Comparison of ENCODE assay signal across 16 cellular contexts in the genomic region with DNA sequence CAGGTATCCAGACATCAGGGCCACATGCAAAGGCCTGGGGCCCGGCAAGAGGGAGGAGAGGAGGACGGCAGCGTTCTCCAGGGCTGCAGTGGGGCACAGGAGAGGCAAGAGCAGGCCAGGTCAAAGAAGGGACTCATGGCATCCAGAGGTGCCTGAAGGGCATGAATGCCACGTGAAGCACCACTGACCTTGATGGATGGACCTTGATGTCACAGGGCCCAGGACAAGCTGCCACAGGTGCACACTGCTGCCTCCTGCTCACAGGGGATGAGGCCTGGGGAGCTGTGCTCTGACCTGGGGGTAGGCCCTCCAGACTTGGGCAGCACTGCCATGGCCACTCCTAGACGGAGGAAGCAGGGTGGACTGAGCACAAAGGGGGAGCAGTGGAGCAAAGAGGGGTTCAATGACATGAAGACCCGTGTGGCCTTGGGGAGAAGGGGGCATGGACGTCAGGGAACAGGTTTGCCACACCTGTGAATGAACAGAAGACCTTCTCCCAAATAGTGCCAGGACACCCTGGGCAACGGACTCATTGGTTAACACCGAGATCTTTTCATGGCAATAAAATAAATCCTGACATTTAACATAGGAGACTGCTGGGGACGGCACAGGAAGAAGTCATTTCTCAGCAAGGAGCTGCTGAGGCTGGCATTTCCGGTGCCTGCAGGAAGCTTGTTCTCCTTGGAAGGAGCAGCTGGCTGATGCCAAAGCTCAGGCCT.
DNase-seq lines count a peak whose midpoint lies in the region; ATAC-seq, FAIRE-seq and TF ChIP-seq lines count a peak whose summit lies in the region.
"Had no signal": no experiment of that assay in that cellular context is flagged by ENCODE, and none has a peak within 500 bp of the region (broad histone marks: within the 10 kb centered on the region; RNA-seq: fewer than 3 reads in every experiment).

No MANE protein-coding gene starts in this region.

- H3K4me1 ChIP-seq in heart left ventricle, result peaks cover 0 to 69% (median 39%) of the 10 kb centered on the region in 12 donors
- H3K4me1 ChIP-seq in right lobe of liver, result peaks cover 0 to 60% (median 29%) of the 10 kb centered on the region in 4 donors
- peaks cover 45 to 64% of the 10 kb centered on the region in 2 donors for H3K4me1 ChIP-seq in gastrocnemius medialis
- H3K4me1 ChIP-seq in SK-N-SH (ENCODE audit: control insufficient read depth in 1 of 2, insufficient read depth in 2 of 2, low read depth in 1 of 2, low read length in 1 of 2), result peaks cover 0 to 37% of the 10 kb centered on the region in 2 experiments; a peak in 2 of 4 replicates

- ATAC-seq in heart left ventricle (no peak), Right ventricle myocardium superior (ENCODE audit: poor library complexity) (no peak), right lobe of liver (peak; percentile 21 to 62 (median 48)), gastrocnemius medialis (no peak)

- intact Hi-C loops in heart left ventricle (cut with DNase I), result no loop called here
- intact Hi-C loops in Right ventricle myocardium superior (cut with DNase I), result loop anchor here (5.0 kb wide), 1 partner anchor 84 kb away; no protein-coding TSS in a partner anchor
- intact Hi-C loops in right lobe of liver (cut with DNase I), result no loop called here
- intact Hi-C loops in gastrocnemius medialis (cut with DNase I; ENCODE audit: low total_unique reads), result no loop called here

- TF ChIP-seq EP300 in SK-N-SH (IDR thresholded peaks at IDR 0.05; ENCODE audit: borderline replicate concordance in 1 of 2, low read depth in 1 of 2, low read length in 1 of 2), result no peak

- 80 to 89% (median 84%) methylated on average over 10 to 11 of the region's 11 CpGs for WGBS in heart left ventricle, 4 donors
- WGBS in right lobe of liver (ENCODE audit: insufficient coverage, low coverage, low lambda C conversion rate, missing lambda C conversion rate), result 36% methylated on average over 3 of the region's 11 CpGs
- 88% methylated on average over 11 of the region's 11 CpGs for WGBS in SK-N-SH (ENCODE audit: low lambda C conversion rate)

- CTCF ChIA-PET in SK-N-SH (lab: Yijun Ruan, JAX), result interaction anchor here (0.6 to 6.3 kb wide), 10 partner anchors 8 to 180 kb away, joined by 3 to 66 read pairs (median 4); a partner anchor contains a TSS

- no peaks in the 10 kb centered on the region for H3K4me1 Mint-ChIP-seq in chondrocyte (ENCODE audit: low read depth)

- POLR2A ChIA-PET in SK-N-SH (lab: Yijun Ruan, JAX), result no interaction called here

- no peak overlapping the region for H2AFZ ChIP-seq in SK-N-SH (ENCODE audit: low read depth)
- H2AFZ ChIP-seq: GM23248 had no signal

- H3K4me3 ChIP-seq in heart left ventricle (no peak overlapping the region), right lobe of liver (no peak overlapping the region), gastrocnemius medialis (no peak overlapping the region), SK-N-SH (ENCODE audit: low read depth in 2 of 2, low read length in 1 of 2) (no peak overlapping the region)
- H3K4me3 ChIP-seq: GM23248 had no signal

- TF ChIP-seq CTCF in heart left ventricle (IDR thresholded peaks at IDR 0.05) (no peak), chondrocyte (IDR thresholded peaks at IDR 0.05) (no peak), right lobe of liver (IDR thresholded peaks at IDR 0.05) (no peak), gastrocnemius medialis (IDR thresholded peaks at IDR 0.05 in 4 of 5, conservative IDR thresholded peaks at IDR 0.05 in 1 of 5) (no peak), SK-N-SH (IDR thresholded peaks at IDR 0.05) (no peak)

- H3K27ac ChIP-seq in heart left ventricle, result peak overlapping the region; percentile 4 to 96 (median 84)
- H3K27ac ChIP-seq in right lobe of liver, result peak overlapping the region; percentile 64 to 91 (median 72)
- peak overlapping the region in 3 of 4 donors; percentile 72 to 79 (median 75) for H3K27ac ChIP-seq in gastrocnemius medialis
- H3K27ac ChIP-seq in SK-N-SH (ENCODE audit: low read depth in 2 of 2, low read length in 1 of 2), result no peak overlapping the region
- H3K27ac ChIP-seq: 22Rv1, GM23248 had no signal

- no peak overlapping the region for H3K4me2 ChIP-seq in SK-N-SH

- FAIRE-seq in frontal cortex (lab: Jason Lieb, UNC), result no peak
- FAIRE-seq: G401.6 had no signal

- no peak for TF ChIP-seq POLR2A in heart left ventricle (IDR thresholded peaks at IDR 0.05)
- no peak for TF ChIP-seq POLR2A in right lobe of liver (IDR thresholded peaks at IDR 0.05)
- TF ChIP-seq POLR2A in gastrocnemius medialis (IDR thresholded peaks at IDR 0.05), result no peak

- no peak overlapping the region for H3K27ac Mint-ChIP-seq in chondrocyte (ENCODE audit: unreplicated experiment)

- no peaks in the 10 kb centered on the region for H3K79me2 ChIP-seq in SK-N-SH (ENCODE audit: insufficient read depth)

- H3K36me3 ChIP-seq in heart left ventricle (peaks cover 0 to 14% (median 4%) of the 10 kb centered on the region in 9 donors), right lobe of liver (peaks cover 0 to 11% (median 3%) of the 10 kb centered on the region in 4 donors), gastrocnemius medialis (no peaks in the 10 kb centered on the region), SK-N-SH (replicated peaks in 1 of 2; ENCODE audit: control insufficient read depth in 1 of 2, insufficient read depth in 2 of 2, low read length in 1 of 2) (no peaks in the 10 kb centered on the region)

- no peaks in the 10 kb centered on the region for H3K9me3 ChIP-seq in heart left ventricle
- H3K9me3 ChIP-seq in right lobe of liver, result no peaks in the 10 kb centered on the region
- no peaks in the 10 kb centered on the region for H3K9me3 ChIP-seq in gastrocnemius medialis
- H3K9me3 ChIP-seq in SK-N-SH, result no peaks in the 10 kb centered on the region

- TF ChIP-seq RAD21 in SK-N-SH (IDR thresholded peaks at IDR 0.05; ENCODE audit: low read length), result no peak

- peaks cover 8% of the 10 kb centered on the region for H3K36me3 Mint-ChIP-seq in chondrocyte (ENCODE audit: low read depth)

- H3K9ac ChIP-seq in SK-N-SH, result no peak overlapping the region
- H3K9ac ChIP-seq: GM23248 had no signal

- in situ Hi-C loops in gastrocnemius medialis (cut with MboI; ENCODE audit: low sequenced_read_pairs in 4 of 4), result loop anchor here in 1 of 4 donors (25.0 kb wide), 1 partner anchor 179 kb away; no protein-coding TSS in a partner anchor

- no peaks in the 10 kb centered on the region for H3K9me3 Mint-ChIP-seq in chondrocyte (ENCODE audit: low read depth)

- H3F3A ChIP-seq in SK-N-SH (replicated peaks; ENCODE audit: insufficient read depth), result no peaks in the 10 kb centered on the region

- H3K4me3 Mint-ChIP-seq in chondrocyte (ENCODE audit: unreplicated experiment), result no peak overlapping the region

- H3K27me3 Mint-ChIP-seq in chondrocyte (ENCODE audit: low read depth), result no peaks in the 10 kb centered on the region

- H3K9me2 ChIP-seq in SK-N-SH, result no peaks in the 10 kb centered on the region

- H3K27me3 ChIP-seq in heart left ventricle (no peaks in the 10 kb centered on the region), right lobe of liver (no peaks in the 10 kb centered on the region), gastrocnemius medialis (no peaks in the 10 kb centered on the region), SK-N-SH (ENCODE audit: insufficient read depth) (no peaks in the 10 kb centered on the region)

- DNase-seq in heart left ventricle (peak in 1 of 5 donors; percentile 32), Right ventricle myocardium superior (no peak), chondrocyte (ENCODE audit: low spot score) (peak; percentile 62), right lobe of liver (peak; percentile 53 to 85 (median 75)), gastrocnemius medialis (peak in 1 of 2 donors; percentile 39), SK-N-SH (no peak), 8988T (no peak), frontal cortex (ENCODE audit: low spot score in 2 of 2) (no peak)
- DNase-seq: C1 segment of cervical spinal cord, KBM-7, NCI-H1436, NCI-H2171 treated with DMSO at 0.1 percent for 48 hours, RPMI8226 had no signal

- no peaks in the 10 kb centered on the region for H4K20me1 ChIP-seq in SK-N-SH (ENCODE audit: insufficient read depth)

TF ChIP-seq in SK-N-SH, 30 proteins besides CTCF, POLR2A, EP300 and RAD21:
- no peak for TF ChIP-seq NRF1 (IDR thresholded peaks at IDR 0.05; ENCODE audit: low read depth, low read length)
- TF ChIP-seq TEAD4 (IDR thresholded peaks at IDR 0.05; ENCODE audit: borderline replicate concordance, insufficient read depth), result no peak
- TF ChIP-seq TAF1 (IDR thresholded peaks at IDR 0.05; ENCODE audit: borderline replicate concordance, low read depth, low read length), result no peak
- no peak for TF ChIP-seq POLR2AphosphoS5 (IDR thresholded peaks at IDR 0.05; ENCODE audit: low read depth, low read length)
- no peak for TF ChIP-seq RCOR1 (IDR thresholded peaks at IDR 0.05; ENCODE audit: low read length)
- TF ChIP-seq, protein P1, sequence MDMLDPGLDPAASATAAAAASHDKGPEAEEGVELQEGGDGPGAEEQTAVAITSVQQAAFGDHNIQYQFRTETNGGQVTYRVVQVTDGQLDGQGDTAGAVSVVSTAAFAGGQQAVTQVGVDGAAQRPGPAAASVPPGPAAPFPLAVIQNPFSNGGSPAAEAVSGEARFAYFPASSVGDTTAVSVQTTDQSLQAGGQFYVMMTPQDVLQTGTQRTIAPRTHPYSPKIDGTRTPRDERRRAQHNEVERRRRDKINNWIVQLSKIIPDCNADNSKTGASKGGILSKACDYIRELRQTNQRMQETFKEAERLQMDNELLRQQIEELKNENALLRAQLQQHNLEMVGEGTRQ (IDR thresholded peaks at IDR 0.05; ENCODE audit: borderline replicate concordance, low read depth, low read length), result no peak
- no peak for TF ChIP-seq FOXJ3 (CRISPR knock-in tag; IDR thresholded peaks at IDR 0.05)

Comparison
In these comparisons a context has a peak if more than half of its experiments do, and no peak if none do; other contexts are left out.
1. ATAC-seq: peak in right lobe of liver (4 of 4); none in heart left ventricle (0 of 4), Right ventricle myocardium superior (single experiment) and gastrocnemius medialis (0 of 2).
2. DNase-seq: peak in chondrocyte (single experiment) and right lobe of liver (3 of 3); none in Right ventricle myocardium superior (single experiment), SK-N-SH (single experiment), 8988T (single experiment) and frontal cortex (0 of 2).
3. H3K27ac ChIP-seq: peak in heart left ventricle (12 of 12), right lobe of liver (3 of 3) and gastrocnemius medialis (3 of 4); none in SK-N-SH (0 of 2).